ENCODE assay signal across 15 cellular contexts in the genomic region with DNA sequence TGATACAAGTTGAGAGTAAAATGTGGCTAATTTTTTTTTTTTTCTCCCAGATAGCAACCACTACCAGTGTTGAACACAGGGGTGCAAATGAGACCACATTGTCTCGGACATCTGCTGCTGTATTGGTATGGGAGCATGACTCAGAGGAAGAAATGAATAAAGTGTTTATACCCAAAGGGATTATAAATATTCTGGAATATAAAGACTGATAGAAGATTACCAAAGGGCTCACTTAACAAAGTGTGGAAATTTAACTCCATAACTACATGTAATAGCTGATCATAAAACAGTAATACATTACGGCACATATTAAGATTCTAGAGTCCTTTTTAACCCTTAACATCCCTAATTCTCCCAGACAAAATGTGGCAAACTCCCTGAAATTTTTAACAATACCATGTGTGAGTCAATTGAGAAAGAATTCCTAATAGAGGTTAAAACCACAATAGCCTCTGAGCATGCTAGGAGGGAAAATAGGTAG.
DNase-seq lines count a peak whose midpoint lies in the region; ATAC-seq, FAIRE-seq and TF ChIP-seq lines count a peak whose summit lies in the region.
"Had no signal": no experiment of that assay in that cellular context is flagged by ENCODE, and none has a peak within 500 bp of the region (broad histone marks: within the 10 kb centered on the region; RNA-seq: fewer than 3 reads in every experiment).

No MANE protein-coding gene starts in this region.

- no peak overlapping the region for H4K91ac ChIP-seq in mesenchymal stem cell (ENCODE audit: low read length)

- H3K4me3 ChIP-seq in bronchial epithelial cell (ENCODE audit: low read depth, low read length) (no peak overlapping the region), mesenchymal stem cell (ENCODE audit: insufficient read depth in 1 of 2, low read depth in 1 of 2, low read length in 2 of 2) (peak overlapping the region in 1 of 2 experiments; percentile 39)

- no peaks in the 10 kb centered on the region for H3K79me1 ChIP-seq in mesenchymal stem cell (replicated peaks; ENCODE audit: low read length, poor library complexity, severe bottlenecking)

- TF ChIP-seq CTCF in D721Med (IDR thresholded peaks at IDR 0.05; ENCODE audit: insufficient read depth, missing control alignments) = no peak
- no peak for TF ChIP-seq CTCF in bronchial epithelial cell (IDR thresholded peaks at IDR 0.05; ENCODE audit: insufficient read depth, low read length, severe bottlenecking)
- no peak for TF ChIP-seq CTCF in progenitor cell of endocrine pancreas (IDR thresholded peaks at IDR 0.05; ENCODE audit: unreplicated experiment)

- H2BK15ac ChIP-seq in mesenchymal stem cell (ENCODE audit: low read depth, poor library complexity, severe bottlenecking) = no peak overlapping the region

- no peak overlapping the region for H2AK5ac ChIP-seq in mesenchymal stem cell (ENCODE audit: low read length, severe bottlenecking)

- H3K27ac Mint-ChIP-seq in progenitor cell of endocrine pancreas = no peak overlapping the region
- H3K27ac Mint-ChIP-seq in activated T-cell treated with anti-CD3 and anti-CD28 coated beads, Interleukin-2, amount 50 U/mL, for 24 hours = no peak overlapping the region
- H3K27ac Mint-ChIP-seq: CD4-positive, alpha-beta memory T cell had no signal

- H3K27me3 ChIP-seq in bronchial epithelial cell (ENCODE audit: control insufficient read depth, insufficient read depth, low read length) (no peaks in the 10 kb centered on the region), mesenchymal stem cell (ENCODE audit: control insufficient read depth in 1 of 2, insufficient read depth in 1 of 2, low read length in 2 of 2) (peaks cover 0 to 9% of the 10 kb centered on the region in 2 experiments)

- H3K36me3 ChIP-seq in bronchial epithelial cell (ENCODE audit: control insufficient read depth, insufficient read depth, low read length) = no peaks in the 10 kb centered on the region
- no peaks in the 10 kb centered on the region for H3K36me3 ChIP-seq in mesenchymal stem cell (ENCODE audit: control insufficient read depth in 1 of 2, insufficient read depth in 2 of 2, low read depth in 1 of 2, low read length in 2 of 2)

- H2BK5ac ChIP-seq in mesenchymal stem cell (ENCODE audit: low read depth, low read length, poor library complexity, severe bottlenecking) = no peak overlapping the region

- H4K8ac ChIP-seq in mesenchymal stem cell (ENCODE audit: low read length) = no peak overlapping the region

- H3K9me3 Mint-ChIP-seq in progenitor cell of endocrine pancreas (ENCODE audit: low read depth) = no peaks in the 10 kb centered on the region
- no peaks in the 10 kb centered on the region for H3K9me3 Mint-ChIP-seq in activated T-cell treated with anti-CD3 and anti-CD28 coated beads, Interleukin-2, amount 50 U/mL, for 24 hours

- H2AFZ ChIP-seq in mesenchymal stem cell (ENCODE audit: low read depth, low read length) = no peak overlapping the region
- H2AFZ ChIP-seq: parathyroid adenoma had no signal

- H3K18ac ChIP-seq in mesenchymal stem cell (ENCODE audit: low read depth in 1 of 2, low read length in 2 of 2) = no peak overlapping the region

- H3K9me3 ChIP-seq in mesenchymal stem cell (ENCODE audit: control insufficient read depth, low read length) = no peaks in the 10 kb centered on the region

- H3K4me1 ChIP-seq in mesenchymal stem cell (ENCODE audit: control insufficient read depth, insufficient read depth, low read depth, low read length) = no peaks in the 10 kb centered on the region
- H3K4me1 ChIP-seq: parathyroid adenoma had no signal

- no peak overlapping the region for H3K4ac ChIP-seq in mesenchymal stem cell (ENCODE audit: low read depth in 1 of 2, low read length in 2 of 2)

- no peaks in the 10 kb centered on the region for H3K36me3 Mint-ChIP-seq in progenitor cell of endocrine pancreas (ENCODE audit: insufficient read depth)
- no peaks in the 10 kb centered on the region for H3K36me3 Mint-ChIP-seq in activated T-cell treated with anti-CD3 and anti-CD28 coated beads, Interleukin-2, amount 50 U/mL, for 24 hours (ENCODE audit: low read depth)
- H3K36me3 Mint-ChIP-seq: CD4-positive, alpha-beta memory T cell had no signal

- peak overlapping the region; percentile 63 for H3K9ac ChIP-seq in mesenchymal stem cell (ENCODE audit: low read length)
- H3K9ac ChIP-seq: parathyroid adenoma had no signal

- H3K4me2 ChIP-seq in mesenchymal stem cell (ENCODE audit: low read length, poor library complexity, severe bottlenecking) = no peak overlapping the region

- H3K14ac ChIP-seq in mesenchymal stem cell (ENCODE audit: low read length in 2 of 2) = no peak overlapping the region

- no peak overlapping the region for H3K23ac ChIP-seq in mesenchymal stem cell (ENCODE audit: low read length in 2 of 2)

- DNase-seq in D721Med (ENCODE audit: insufficient read length, low spot score) = no peak
- peak; percentile 94 for DNase-seq in LHCN-M2 (ENCODE audit: low read depth)
- peak; percentile 48 for DNase-seq in bronchial epithelial cell (ENCODE audit: low read depth)
- DNase-seq in mesenchymal stem cell = peak; percentile 62
- no peak for DNase-seq in progenitor cell of endocrine pancreas (ENCODE audit: low spot score, unreplicated experiment)
- no peak for DNase-seq in activated T-cell treated with anti-CD3 and anti-CD28 coated beads, Interleukin-2, amount 50 U/mL, for 24 hours
- DNase-seq in NCI-H2227 treated with DMSO at 0.1 percent for 48 hours (lab: John Stamatoyannopoulos, UW) = no peak
- DNase-seq: CD4-positive, alpha-beta memory T cell; effector memory CD4-positive, alpha-beta T cell; NCI-H1930; stimulated activated CD4-positive, alpha-beta T cell treated with anti-CD3 and anti-CD28 coated beads, Interleukin-4, amount 100 ng/mL, for 1 hour; stimulated activated naive CD8-positive, alpha-beta T cell treated with anti-CD3 and anti-CD28 coated beads, Interleukin-15, Interleukin-2, amounts not matched to agents 100 U/mL and 50 U/mL, for 24 hours had no signal

- no peak overlapping the region for H2BK120ac ChIP-seq in mesenchymal stem cell (ENCODE audit: low read depth, low read length)

- no peak overlapping the region for H2BK12ac ChIP-seq in mesenchymal stem cell (ENCODE audit: low read length in 2 of 2)

- ATAC-seq in GM18498 (IDR thresholded peaks at IDR 0.05; ENCODE audit: unreplicated experiment) = no peak
- ATAC-seq: stimulated activated naive CD8-positive, alpha-beta T cell treated with anti-CD3 and anti-CD28 coated beads, Interleukin-15, Interleukin-2, amounts not matched to agents 100 U/mL and 50 U/mL, for 24 hours had no signal

- no peak overlapping the region for H3K4me3 Mint-ChIP-seq in progenitor cell of endocrine pancreas (ENCODE audit: low read depth)
- no peak overlapping the region for H3K4me3 Mint-ChIP-seq in activated T-cell treated with anti-CD3 and anti-CD28 coated beads, Interleukin-2, amount 50 U/mL, for 24 hours
- H3K4me3 Mint-ChIP-seq: CD4-positive, alpha-beta memory T cell had no signal

- no peaks in the 10 kb centered on the region for H3K27me3 Mint-ChIP-seq in progenitor cell of endocrine pancreas
- H3K27me3 Mint-ChIP-seq in activated T-cell treated with anti-CD3 and anti-CD28 coated beads, Interleukin-2, amount 50 U/mL, for 24 hours = no peaks in the 10 kb centered on the region
- H3K27me3 Mint-ChIP-seq: CD4-positive, alpha-beta memory T cell had no signal

- no peaks in the 10 kb centered on the region for H3K4me1 Mint-ChIP-seq in progenitor cell of endocrine pancreas (ENCODE audit: low read depth)
- no peaks in the 10 kb centered on the region for H3K4me1 Mint-ChIP-seq in activated T-cell treated with anti-CD3 and anti-CD28 coated beads, Interleukin-2, amount 50 U/mL, for 24 hours (ENCODE audit: low read depth)
- H3K4me1 Mint-ChIP-seq: CD4-positive, alpha-beta memory T cell had no signal

- no peak overlapping the region for H3K27ac ChIP-seq in mesenchymal stem cell (ENCODE audit: low read length, poor library complexity, severe bottlenecking)
- H3K27ac ChIP-seq: parathyroid adenoma had no signal

- no CpG with 5 or more reads among the region's 2 CpGs for WGBS in mesenchymal stem cell

- FAIRE-seq in D721Med (lab: Jason Lieb, UNC) (peak; percentile 53), bronchial epithelial cell (lab: Jason Lieb, UNC) (no peak)
- FAIRE-seq: TTC549 had no signal

Comparison
In these comparisons a context has a peak if more than half of its experiments do, and no peak if none do; other contexts are left out.
1. DNase-seq: peak in LHCN-M2 (single experiment), bronchial epithelial cell (single experiment) and mesenchymal stem cell (single experiment); none in D721Med (single experiment), progenitor cell of endocrine pancreas (single experiment), activated T-cell treated with anti-CD3 and anti-CD28 coated beads, Interleukin-2, amount 50 U/mL, for 24 hours (single experiment) and NCI-H2227 treated with DMSO at 0.1 percent for 48 hours (single experiment).